ENCODE assay signal across 27 cellular contexts in genomic region chr1:47557086-47557866, GRCh38.
"Had no signal": no experiment of that assay in that cellular context is flagged by ENCODE, and none has a peak within 500 bp of the region (broad histone marks: within the 10 kb centered on the region; RNA-seq: fewer than 3 reads in every experiment).

No MANE protein-coding gene starts in this region.

- H3K27me3 ChIP-seq: uterus had no signal

- H3K9me3 ChIP-seq: esophagus squamous epithelium, neutrophil, sigmoid colon, uterus had no signal

- H3K4me1 ChIP-seq: uterus had no signal

- DNase-seq: activated CD4-positive, alpha-beta T cell treated with anti-CD3 and anti-CD28 coated beads for 1 hour; activated CD4-positive, alpha-beta T cell treated with anti-CD3 and anti-CD28 coated beads, Interleukin-2, amount 10 ng/mL, durations not matched to agents 7 days and 5 days; activated CD8-positive, alpha-beta T cell treated with anti-CD3 and anti-CD28 coated beads for 36 hours; activated gamma-delta T cell treated with Interleukin-2 at 50 U/mL for 16 hours; activated naive CD4-positive, alpha-beta T cell treated with anti-CD3 and anti-CD28 coated beads, Interleukin-2, amount 50 U/mL, for 16 hours; activated T-cell treated with anti-CD3 and anti-CD28 coated beads, Interleukin-2, amount 50 U/mL, for 4 hours; amniotic stem cell; central memory CD4-positive, alpha-beta T cell; dermis blood vessel endothelial cell; effector CD8-positive, alpha-beta T cell; esophagus squamous epithelium; foreskin melanocyte; left ventricle myocardium superior; mammary epithelial cell; sigmoid colon; small intestine; stimulated activated CD4-positive, alpha-beta T cell treated with anti-CD3 and anti-CD28 coated beads, Interleukin-4, amount 100 ng/mL, for 24 hours; substantia nigra; T-helper 2 cell; uterus had no signal

- FAIRE-seq: colon, endometrium, islet of Langerhans, small intestine had no signal

- ATAC-seq: activated CD8-positive, alpha-beta T cell treated with anti-CD3 and anti-CD28 coated beads for 36 hours; activated T-cell treated with anti-CD3 and anti-CD28 coated beads, Interleukin-2, amount 50 U/mL, for 4 hours; activated T-helper 17 cell treated with anti-CD3 and anti-CD28 coated beads, Interleukin-2, amount 50 U/mL, for 72 hours; left ventricle myocardium superior; stimulated activated effector memory CD8-positive, alpha-beta T cell treated with anti-CD3 and anti-CD28 coated beads, Interleukin-12 subunit alpha, Interleukin-12 subunit beta, amount 100 ng/mL, for 72 hours had no signal

- H3K4me3 ChIP-seq: esophagus squamous epithelium, sigmoid colon, uterus had no signal

- H3K27ac ChIP-seq: epithelial cell of prostate, esophagus squamous epithelium, neutrophil, sigmoid colon, uterus had no signal

- H3K36me3 ChIP-seq: esophagus squamous epithelium, neutrophil, sigmoid colon, uterus had no signal
